8 cellular contexts compared by ENCODE assay signal in the genomic region with DNA sequence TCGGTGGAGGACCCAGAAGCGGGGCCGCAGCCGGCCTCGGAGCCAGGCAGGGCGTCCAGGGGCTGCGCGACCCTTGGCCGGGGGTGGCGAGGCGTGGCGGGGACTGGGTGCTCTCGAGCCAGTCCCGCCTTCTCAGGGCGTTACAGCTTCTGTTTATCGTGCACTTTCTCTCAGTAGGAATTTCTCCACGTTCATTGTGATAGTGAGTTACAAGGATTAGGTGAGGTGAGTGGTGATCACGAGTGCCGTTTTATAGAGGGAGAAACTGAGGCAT. TPM values are rescaled to one million over a fixed set of nuclear protein-coding genes. Genes with fewer than 3 reads are reported as not detected.
DNase-seq lines count a peak whose midpoint lies in the region; ATAC-seq and TF ChIP-seq lines count a peak whose summit lies in the region.

No MANE protein-coding gene starts in this region.

- no peak for TF ChIP-seq CTCF in AG10803 (conservative IDR thresholded peaks at IDR 0.05; ENCODE audit: low read length)
- no peak for TF ChIP-seq CTCF in type B pancreatic cell (conservative IDR thresholded peaks at IDR 0.05)

- H3K36me3 Mint-ChIP-seq in type B pancreatic cell, result peaks cover 5% of the 10 kb centered on the region

- no peaks in the 10 kb centered on the region for H3K27me3 Mint-ChIP-seq in type B pancreatic cell

- H3K4me1 Mint-ChIP-seq in type B pancreatic cell (ENCODE audit: unreplicated experiment), result peaks cover 22% of the 10 kb centered on the region

- no peaks in the 10 kb centered on the region for H3K9me3 Mint-ChIP-seq in type B pancreatic cell

- H3K4me3 Mint-ChIP-seq in type B pancreatic cell, result peak overlapping the region; percentile 87

- no peak for DNase-seq in AG10803 (ENCODE audit: low read depth)
- peak; percentile 64 for DNase-seq in left lobe of liver (ENCODE audit: low spot score)
- no peak for DNase-seq in type B pancreatic cell (ENCODE audit: extremely low spot score, unreplicated experiment)
- DNase-seq in pons (ENCODE audit: low spot score), result no peak
- no peak for DNase-seq in activated effector memory CD4-positive, alpha-beta T cell treated with anti-CD3 and anti-CD28 coated beads, Interleukin-2, amount 50 U/mL, for 16 hours

- ATAC-seq in HG02610 (IDR thresholded peaks at IDR 0.05; ENCODE audit: unreplicated experiment) (peak; percentile 3), left lobe of liver (peak; percentile 48), GM21515 (IDR thresholded peaks at IDR 0.05; ENCODE audit: unreplicated experiment) (no peak)

- peak overlapping the region; percentile 90 for H3K27ac ChIP-seq in angular gyrus (ENCODE audit: low read depth, low read length)

- H3K27ac Mint-ChIP-seq in type B pancreatic cell, result peak overlapping the region; percentile 35

- peak overlapping the region; percentile 99 for H3K4me3 ChIP-seq in AG10803 (ENCODE audit: low read length)

RNA-seq across cellular contexts. Expression of a gene that starts 0.6 kb away (rescaled TPM):
- total RNA-seq in left lobe of liver, result 76.5 TPM
- 39.9 and 75.0 TPM in 2 replicates for total RNA-seq in type B pancreatic cell (ENCODE audit: low replicate concordance)

RNA-seq across cellular contexts. Expression of a gene that starts 13.1 kb away (rescaled TPM):
- total RNA-seq in left lobe of liver, result 32.9 TPM
- 84.6 and 89.0 TPM in 2 replicates for total RNA-seq in type B pancreatic cell (ENCODE audit: low replicate concordance)

RNA-seq across cellular contexts. Expression of a gene that starts 25.0 kb away (rescaled TPM):
- total RNA-seq in left lobe of liver (not detected), type B pancreatic cell (ENCODE audit: low replicate concordance) (not detected in 2 replicates)

RNA-seq across cellular contexts. Expression of a gene that starts 54.8 kb away (rescaled TPM):
- total RNA-seq in left lobe of liver (0.86 TPM), type B pancreatic cell (ENCODE audit: low replicate concordance) (0.68 and 1.5 TPM in 2 replicates)
